Comparison of ENCODE assay signal across 16 cellular contexts in the genomic region with DNA sequence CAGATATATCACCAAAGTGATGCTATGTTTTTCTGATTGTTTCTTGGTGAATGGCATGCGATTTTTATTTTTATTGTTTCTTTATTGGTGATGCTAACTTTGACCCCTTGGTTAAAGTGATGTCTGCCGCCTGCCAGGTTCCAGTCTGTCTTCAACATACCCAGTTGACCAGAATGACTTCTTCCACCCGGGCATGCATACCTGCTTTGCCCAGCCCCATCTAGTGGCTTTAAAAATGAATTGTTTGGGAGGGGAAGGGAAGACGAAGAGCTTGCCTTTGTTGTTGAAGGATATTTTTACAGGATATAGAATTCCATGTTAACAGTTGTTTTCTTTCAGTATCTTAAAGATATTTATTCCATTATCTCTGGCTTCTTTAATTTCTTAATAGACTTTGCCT.
DNase-seq lines count a peak whose midpoint lies in the region; ATAC-seq and TF ChIP-seq lines count a peak whose summit lies in the region.
"Had no signal": no experiment of that assay in that cellular context is flagged by ENCODE, and none has a peak within 500 bp of the region (broad histone marks: within the 10 kb centered on the region; RNA-seq: fewer than 3 reads in every experiment).

No MANE protein-coding gene starts in this region.

- H3K36me3 Mint-ChIP-seq in activated CD8-positive, alpha-beta T cell treated with anti-CD3 and anti-CD28 coated beads, Interleukin-2, amount 10 ng/mL, durations not matched to agents 7 days and 5 days (ENCODE audit: low read depth) = no peaks in the 10 kb centered on the region
- H3K36me3 Mint-ChIP-seq in activated T-helper 2 cell treated with anti-CD3 and anti-CD28 coated beads, Interferon-gamma antibody, Interleukin-2, Interleukin-4, amounts not matched to agents 10 μg/mL and 5 μg/mL and 100 μg/mL, durations not matched to agents 14 hours and 24 hours and 36 hours (ENCODE audit: low read depth) = no peaks in the 10 kb centered on the region

- H3K27me3 ChIP-seq in H7 (ENCODE audit: control insufficient read depth, insufficient read depth, low read length) (no peaks in the 10 kb centered on the region), OCI-LY3 (ENCODE audit: low read depth, low read length) (no peaks in the 10 kb centered on the region)
- H3K27me3 ChIP-seq: gastrocnemius medialis, upper lobe of right lung had no signal

- TF ChIP-seq CTCF in 22Rv1 (IDR thresholded peaks at IDR 0.05) = peak; percentile 59
- peak; percentile 42 for TF ChIP-seq CTCF in OCI-LY3 (IDR thresholded peaks at IDR 0.05; ENCODE audit: low read depth, low read length)
- TF ChIP-seq CTCF in epithelial cell of proximal tubule (conservative IDR thresholded peaks at IDR 0.05; ENCODE audit: low read depth, low read length) = peak; percentile 45

- CTCF ChIA-PET in activated CD8-positive, alpha-beta T cell treated with anti-CD3 and anti-CD28 coated beads, Interleukin-2, amount 10 ng/mL, durations not matched to agents 7 days and 5 days (lab: Charles Lee) = no interaction called here

- H3K9ac ChIP-seq in OCI-LY3 (ENCODE audit: low read length) = no peak overlapping the region

- H3K4me3 Mint-ChIP-seq in activated CD8-positive, alpha-beta T cell treated with anti-CD3 and anti-CD28 coated beads, Interleukin-2, amount 10 ng/mL, durations not matched to agents 7 days and 5 days = no peak overlapping the region
- H3K4me3 Mint-ChIP-seq in activated T-helper 2 cell treated with anti-CD3 and anti-CD28 coated beads, Interferon-gamma antibody, Interleukin-2, Interleukin-4, amounts not matched to agents 10 μg/mL and 5 μg/mL and 100 μg/mL, durations not matched to agents 14 hours and 24 hours and 36 hours (ENCODE audit: low read depth) = no peak overlapping the region
- H3K4me3 Mint-ChIP-seq: activated CD8-positive, alpha-beta T cell treated with anti-CD3 and anti-CD28 coated beads for 36 hours had no signal

- H3K9me3 ChIP-seq in OCI-LY3 (ENCODE audit: insufficient read depth, low read length) = no peaks in the 10 kb centered on the region
- H3K9me3 ChIP-seq: gastrocnemius medialis, upper lobe of right lung had no signal

- H3K27ac ChIP-seq in 22Rv1 (no peak overlapping the region), OCI-LY3 (ENCODE audit: low read length) (no peak overlapping the region)
- H3K27ac ChIP-seq: gastrocnemius medialis, upper lobe of right lung had no signal

- H3K36me3 ChIP-seq in H7 (replicated peaks; ENCODE audit: control insufficient read depth, insufficient read depth, low read length) (no peaks in the 10 kb centered on the region), OCI-LY3 (replicated peaks; ENCODE audit: low read depth, low read length) (no peaks in the 10 kb centered on the region)

- H3K79me2 ChIP-seq in OCI-LY3 (ENCODE audit: low read length) = no peaks in the 10 kb centered on the region

- H3K4me3 ChIP-seq in H7 (ENCODE audit: insufficient read depth, low read depth, low read length) = no peak overlapping the region
- no peak overlapping the region for H3K4me3 ChIP-seq in OCI-LY3 (ENCODE audit: low read length)
- no peak overlapping the region for H3K4me3 ChIP-seq in epithelial cell of proximal tubule (ENCODE audit: low read depth, low read length)
- H3K4me3 ChIP-seq: gastrocnemius medialis, upper lobe of right lung had no signal

- ATAC-seq in activated CD8-positive, alpha-beta T cell treated with anti-CD3 and anti-CD28 coated beads, Interleukin-2, amount 10 ng/mL, durations not matched to agents 7 days and 5 days = no peak
- ATAC-seq in GM21576 (IDR thresholded peaks at IDR 0.05; ENCODE audit: unreplicated experiment) = no peak
- ATAC-seq: activated CD8-positive, alpha-beta T cell treated with anti-CD3 and anti-CD28 coated beads for 36 hours; gastrocnemius medialis; upper lobe of right lung had no signal

- no peak overlapping the region for H2AFZ ChIP-seq in OCI-LY3 (ENCODE audit: low read depth, low read length)

- no peak overlapping the region for H3K27ac Mint-ChIP-seq in activated CD8-positive, alpha-beta T cell treated with anti-CD3 and anti-CD28 coated beads, Interleukin-2, amount 10 ng/mL, durations not matched to agents 7 days and 5 days
- H3K27ac Mint-ChIP-seq in activated T-helper 2 cell treated with anti-CD3 and anti-CD28 coated beads, Interferon-gamma antibody, Interleukin-2, Interleukin-4, amounts not matched to agents 10 μg/mL and 5 μg/mL and 100 μg/mL, durations not matched to agents 14 hours and 24 hours and 36 hours = no peak overlapping the region
- H3K27ac Mint-ChIP-seq: activated CD8-positive, alpha-beta T cell treated with anti-CD3 and anti-CD28 coated beads for 36 hours had no signal

- intact Hi-C loops in activated T-helper 2 cell treated with anti-CD3 and anti-CD28 coated beads, Interferon-gamma antibody, Interleukin-2, Interleukin-4, amounts not matched to agents 10 μg/mL and 5 μg/mL and 100 μg/mL, durations not matched to agents 14 hours and 24 hours and 36 hours (cut with micrococcal nuclease) = no loop called here

- DNase-seq in H7 (peak; percentile 20), epithelial cell of proximal tubule (ENCODE audit: low read depth) (no peak), DMS153 treated with DMSO at 0.1 percent for 48 hours (lab: John Stamatoyannopoulos, UW; ENCODE audit: unreplicated experiment) (no peak)
- no peak for DNase-seq in activated CD8-positive, alpha-beta T cell treated with anti-CD3 and anti-CD28 coated beads, Interleukin-2, amount 10 ng/mL, durations not matched to agents 7 days and 5 days
- no peak for DNase-seq in activated T-helper 2 cell treated with anti-CD3 and anti-CD28 coated beads, Interferon-gamma antibody, Interleukin-2, Interleukin-4, amounts not matched to agents 10 μg/mL and 5 μg/mL and 100 μg/mL, durations not matched to agents 14 hours and 24 hours and 36 hours (ENCODE audit: low spot score)
- DNase-seq: activated CD8-positive, alpha-beta T cell treated with anti-CD3 and anti-CD28 coated beads for 36 hours; activated gamma-delta T cell; DMS79 treated with DMSO at 0.1 percent for 48 hours; effector CD4-positive, alpha-beta T cell; gastrocnemius medialis; kidney; stimulated activated CD4-positive, alpha-beta T cell treated with anti-CD3 and anti-CD28 coated beads, Interleukin-4, amount 100 ng/mL, for 1 hour; upper lobe of right lung had no signal

- H3K9me3 Mint-ChIP-seq in activated CD8-positive, alpha-beta T cell treated with anti-CD3 and anti-CD28 coated beads, Interleukin-2, amount 10 ng/mL, durations not matched to agents 7 days and 5 days (ENCODE audit: insufficient read depth) = no peaks in the 10 kb centered on the region
- no peaks in the 10 kb centered on the region for H3K9me3 Mint-ChIP-seq in activated T-helper 2 cell treated with anti-CD3 and anti-CD28 coated beads, Interferon-gamma antibody, Interleukin-2, Interleukin-4, amounts not matched to agents 10 μg/mL and 5 μg/mL and 100 μg/mL, durations not matched to agents 14 hours and 24 hours and 36 hours
- H3K9me3 Mint-ChIP-seq: activated CD8-positive, alpha-beta T cell treated with anti-CD3 and anti-CD28 coated beads for 36 hours had no signal

- H3K4me2 ChIP-seq in OCI-LY3 (ENCODE audit: low read length) = no peak overlapping the region

- POLR2A ChIA-PET in activated CD8-positive, alpha-beta T cell treated with anti-CD3 and anti-CD28 coated beads, Interleukin-2, amount 10 ng/mL, durations not matched to agents 7 days and 5 days (lab: Charles Lee) = no interaction called here

- no peaks in the 10 kb centered on the region for H3K27me3 Mint-ChIP-seq in activated CD8-positive, alpha-beta T cell treated with anti-CD3 and anti-CD28 coated beads, Interleukin-2, amount 10 ng/mL, durations not matched to agents 7 days and 5 days (ENCODE audit: low read depth)
- no peaks in the 10 kb centered on the region for H3K27me3 Mint-ChIP-seq in activated T-helper 2 cell treated with anti-CD3 and anti-CD28 coated beads, Interferon-gamma antibody, Interleukin-2, Interleukin-4, amounts not matched to agents 10 μg/mL and 5 μg/mL and 100 μg/mL, durations not matched to agents 14 hours and 24 hours and 36 hours (ENCODE audit: low read depth)
- H3K27me3 Mint-ChIP-seq: activated CD8-positive, alpha-beta T cell treated with anti-CD3 and anti-CD28 coated beads for 36 hours had no signal

- H3K4me1 ChIP-seq in OCI-LY3 (ENCODE audit: low read length) = no peaks in the 10 kb centered on the region
- H3K4me1 ChIP-seq: gastrocnemius medialis, upper lobe of right lung had no signal

- no peaks in the 10 kb centered on the region for H3K4me1 Mint-ChIP-seq in activated CD8-positive, alpha-beta T cell treated with anti-CD3 and anti-CD28 coated beads, Interleukin-2, amount 10 ng/mL, durations not matched to agents 7 days and 5 days (ENCODE audit: low read depth)
- no peaks in the 10 kb centered on the region for H3K4me1 Mint-ChIP-seq in activated T-helper 2 cell treated with anti-CD3 and anti-CD28 coated beads, Interferon-gamma antibody, Interleukin-2, Interleukin-4, amounts not matched to agents 10 μg/mL and 5 μg/mL and 100 μg/mL, durations not matched to agents 14 hours and 24 hours and 36 hours (ENCODE audit: low read depth)

- H4K20me1 ChIP-seq in OCI-LY3 (ENCODE audit: insufficient read depth, low read length) = no peaks in the 10 kb centered on the region
